1 cellular context compared by ENCODE assay signal in the genomic region with DNA sequence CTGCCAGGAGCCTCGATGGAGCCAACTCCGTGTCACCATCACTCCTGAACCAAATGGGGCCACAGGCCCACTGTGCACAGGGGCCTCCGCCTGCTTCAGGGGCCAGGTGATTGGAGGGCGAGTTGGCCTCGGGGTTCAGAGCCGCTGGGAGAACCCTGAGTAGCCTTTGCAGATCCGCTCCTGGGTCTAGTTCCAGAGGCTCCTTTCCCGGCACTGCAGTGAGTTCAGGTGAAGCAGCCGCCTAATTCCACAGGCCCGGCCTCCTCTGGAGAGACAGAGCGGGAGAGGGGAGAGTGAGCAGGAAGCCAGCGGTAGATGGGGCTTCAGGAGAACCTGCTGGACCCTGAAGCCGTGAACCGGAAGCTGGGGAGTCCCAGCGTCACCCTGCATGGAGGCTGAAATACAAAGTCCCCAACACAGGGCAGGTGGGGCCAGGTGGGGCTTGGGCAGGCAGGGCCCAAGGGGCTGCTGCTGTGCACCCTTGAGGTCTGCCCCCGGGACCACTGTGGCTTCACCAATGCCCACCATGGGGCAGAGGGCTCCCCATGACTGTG.
TF ChIP-seq lines count a peak whose summit lies in the region.

No MANE protein-coding gene starts in this region.

TF ChIP-seq in WTC11, 78 proteins besides CTCF, POLR2A, EP300 and RAD21:
- TF ChIP-seq ZNF121 (CRISPR knock-in tag; IDR thresholded peaks at IDR 0.05) (no peak), GTF2I (CRISPR knock-in tag; conservative IDR thresholded peaks at IDR 0.05) (no peak), GRHL2 (CRISPR knock-in tag; IDR thresholded peaks at IDR 0.05; ENCODE audit: insufficient replicate concordance, severe bottlenecking) (no peak), ARID4B (CRISPR knock-in tag; IDR thresholded peaks at IDR 0.05; ENCODE audit: borderline replicate concordance) (no peak), HMGA2 (CRISPR knock-in tag; IDR thresholded peaks at IDR 0.05) (no peak)
